ENCODE assay signal across 12 cellular contexts in genomic region chr7:30168800-30169584, GRCh38. TPM values are rescaled to one million over a fixed set of nuclear protein-coding genes. Genes with fewer than 3 reads are reported as not detected.
DNase-seq lines count a peak whose midpoint lies in the region; ATAC-seq and TF ChIP-seq lines count a peak whose summit lies in the region.
"Had no signal": no experiment of that assay in that cellular context is flagged by ENCODE, and none has a peak within 500 bp of the region (broad histone marks: within the 10 kb centered on the region; RNA-seq: fewer than 3 reads in every experiment).

No MANE protein-coding gene starts in this region.

- H2AK5ac ChIP-seq in H9 (ENCODE audit: insufficient read length, low read length) = no peak overlapping the region

- POLR2A ChIA-PET in WTC11 (lab: Charles Lee) (no interaction called here), Caco-2 (lab: Charles Lee) (no interaction called here)

- no peak overlapping the region for H2BK20ac ChIP-seq in H9 (ENCODE audit: low read depth, low read length, poor library complexity, severe bottlenecking)

- H3K27ac ChIP-seq in H9 (ENCODE audit: insufficient read length, low read depth, low read length) (no peak overlapping the region), foreskin keratinocyte (peak overlapping the region; percentile 98), skin epidermis (peak overlapping the region in 11 of 21 experiments; percentile 12 to 83 (median 51)), prostate gland (no peak overlapping the region), right atrium auricular region (peak overlapping the region in 1 of 2 donors; percentile 1)
- H3K27ac ChIP-seq: VCaP had no signal

- H2BK120ac ChIP-seq in H9 (ENCODE audit: low read depth, low read length, poor library complexity, severe bottlenecking) = no peak overlapping the region

- H3K4ac ChIP-seq in H9 (ENCODE audit: low read depth, low read length) = no peak overlapping the region

- H3K36me3 Mint-ChIP-seq in H9 (ENCODE audit: insufficient read depth in 1 of 3, low read depth in 3 of 3) (no peaks in the 10 kb centered on the region; a peak in 1 of 7 replicates), WTC11 (no peaks in the 10 kb centered on the region), Caco-2 (ENCODE audit: insufficient read depth, unreplicated experiment) (no peaks in the 10 kb centered on the region)
- H3K36me3 Mint-ChIP-seq: activated naive CD4-positive, alpha-beta T cell treated with anti-CD3 and anti-CD28 coated beads, Interleukin-2, amount 50 U/mL, for 24 hours had no signal

- no peaks in the 10 kb centered on the region for H3K79me2 ChIP-seq in H9 (ENCODE audit: insufficient read depth, low read length)

- H3K4me1 ChIP-seq in H9 (ENCODE audit: insufficient read depth, low read length) = peaks cover 2% of the 10 kb centered on the region; the same call in 1 of the 2 replicates
- H3K4me1 ChIP-seq in foreskin keratinocyte = peaks cover 48% of the 10 kb centered on the region
- H3K4me1 ChIP-seq in Caco-2 = peaks cover 15% of the 10 kb centered on the region; the same call in 1 of the 2 replicates
- peaks cover 18% of the 10 kb centered on the region for H3K4me1 ChIP-seq in prostate gland (replicated peaks)
- peaks cover 0 to 20% of the 10 kb centered on the region in 2 donors for H3K4me1 ChIP-seq in right atrium auricular region

- no CpG with 5 or more reads among the region's 16 CpGs for WGBS in H9 (ENCODE audit: extremely low coverage, insufficient read length, low lambda C conversion rate)
- WGBS in prostate gland = 74% methylated on average over 16 of the region's 16 CpGs

- H3K27ac Mint-ChIP-seq in H9 (peak overlapping the region in 2 of 3 experiments; percentile 29 to 37; a peak in 1 of 7 replicates), WTC11 (peak overlapping the region; percentile 29), Caco-2 (ENCODE audit: unreplicated experiment) (no peak overlapping the region)
- H3K27ac Mint-ChIP-seq: activated naive CD4-positive, alpha-beta T cell treated with anti-CD3 and anti-CD28 coated beads, Interleukin-2, amount 50 U/mL, for 24 hours had no signal

- H3K9ac ChIP-seq in H9 (ENCODE audit: extremely low read depth, insufficient read length, low read length) = no peak overlapping the region

- H3K79me1 ChIP-seq in H9 (ENCODE audit: insufficient read depth, low read depth, low read length, poor library complexity, severe bottlenecking) = no peaks in the 10 kb centered on the region

- H2BK5ac ChIP-seq in H9 (ENCODE audit: insufficient read length, low read length) = no peak overlapping the region

- peaks cover 42% of the 10 kb centered on the region for H3K27me3 Mint-ChIP-seq in H9 (ENCODE audit: low read depth)
- H3K27me3 Mint-ChIP-seq in WTC11 (ENCODE audit: low read depth) = peaks cover 18% of the 10 kb centered on the region
- H3K27me3 Mint-ChIP-seq in Caco-2 (ENCODE audit: insufficient read depth, unreplicated experiment) = peaks cover 10% of the 10 kb centered on the region
- H3K27me3 Mint-ChIP-seq: activated naive CD4-positive, alpha-beta T cell treated with anti-CD3 and anti-CD28 coated beads, Interleukin-2, amount 50 U/mL, for 24 hours had no signal

- H3K4me1 Mint-ChIP-seq in H9 = peaks cover 55 to 57% of the 10 kb centered on the region in 2 experiments
- H3K4me1 Mint-ChIP-seq in WTC11 = peaks cover 45% of the 10 kb centered on the region
- H3K4me1 Mint-ChIP-seq in Caco-2 (ENCODE audit: low read depth, unreplicated experiment) = peaks cover 6% of the 10 kb centered on the region

- H2AFZ ChIP-seq in H9 (ENCODE audit: low read length) = no peak overlapping the region

- no peak overlapping the region for H2BK15ac ChIP-seq in H9 (ENCODE audit: low read depth, low read length)

- no peak overlapping the region for H4K8ac ChIP-seq in H9 (replicated peaks; ENCODE audit: insufficient read length, low read depth, low read length)

- H3T11ph ChIP-seq in H9 (ENCODE audit: low read length) = no peak overlapping the region

- no peaks in the 10 kb centered on the region for H3K23me2 ChIP-seq in H9 (ENCODE audit: insufficient read length, low read depth, low read length, poor library complexity, severe bottlenecking)

- no peaks in the 10 kb centered on the region for H3K9me3 ChIP-seq in H9 (ENCODE audit: control insufficient read depth, low read depth, low read length)
- H3K9me3 ChIP-seq in Caco-2 = no peaks in the 10 kb centered on the region
- no peaks in the 10 kb centered on the region for H3K9me3 ChIP-seq in prostate gland
- H3K9me3 ChIP-seq in right atrium auricular region = no peaks in the 10 kb centered on the region

- H4K91ac ChIP-seq in H9 (ENCODE audit: insufficient read length, low read depth, low read length) = no peak overlapping the region

- no peaks in the 10 kb centered on the region for H3K36me3 ChIP-seq in Caco-2 (ENCODE audit: control insufficient read depth, insufficient read depth, low read length)
- no peaks in the 10 kb centered on the region for H3K36me3 ChIP-seq in prostate gland
- H3K36me3 ChIP-seq in right atrium auricular region = no peaks in the 10 kb centered on the region

- H3K4me3 ChIP-seq in skin epidermis (no peak overlapping the region), Caco-2 (ENCODE audit: low read depth, low read length) (no peak overlapping the region), prostate gland (no peak overlapping the region), right atrium auricular region (no peak overlapping the region)

- no peak for TF ChIP-seq CTCF in H9 (conservative IDR thresholded peaks at IDR 0.05)
- no peak for TF ChIP-seq CTCF in WTC11 (IDR thresholded peaks at IDR 0.05)
- TF ChIP-seq CTCF in foreskin keratinocyte (conservative IDR thresholded peaks at IDR 0.05) = no peak
- no peak for TF ChIP-seq CTCF in Caco-2 (IDR thresholded peaks at IDR 0.05; ENCODE audit: insufficient read depth in 1 of 2, low read depth in 1 of 2, low read length in 1 of 2, severe bottlenecking in 1 of 2, unreplicated experiment in 1 of 2)
- no peak for TF ChIP-seq CTCF in prostate gland (IDR thresholded peaks at IDR 0.05)
- no peak for TF ChIP-seq CTCF in right atrium auricular region (IDR thresholded peaks at IDR 0.05)

- H3K9me3 Mint-ChIP-seq in H9 = no peaks in the 10 kb centered on the region
- H3K9me3 Mint-ChIP-seq in WTC11 = no peaks in the 10 kb centered on the region
- no peaks in the 10 kb centered on the region for H3K9me3 Mint-ChIP-seq in Caco-2 (ENCODE audit: unreplicated experiment)
- H3K9me3 Mint-ChIP-seq: activated naive CD4-positive, alpha-beta T cell treated with anti-CD3 and anti-CD28 coated beads, Interleukin-2, amount 50 U/mL, for 24 hours had no signal

- BruUV-seq in Caco-2 (replicated peaks; lab: Mats Ljungman, UMichigan) = no TSS peak

- no peak overlapping the region for H3K14ac ChIP-seq in H9 (ENCODE audit: insufficient read depth, low read length)

- DNase-seq in H9 (peak; percentile 60), WTC11 (ENCODE audit: low spot score) (no peak), foreskin keratinocyte (peak; percentile 94 to 97), Caco-2 (no peak), prostate gland (ENCODE audit: low spot score) (no peak), right atrium auricular region (ENCODE audit: low spot score) (no peak)
- DNase-seq: NCI-H510A had no signal

- peak overlapping the region; percentile 50 for H3K4me2 ChIP-seq in H9 (ENCODE audit: insufficient read depth, insufficient read length, low read length)

- no peaks in the 10 kb centered on the region for H4K20me1 ChIP-seq in H9 (ENCODE audit: control insufficient read depth, insufficient read depth, insufficient read length)

- ATAC-seq in WTC11 = peak; percentile 65
- ATAC-seq in foreskin keratinocyte = peak; percentile 49
- no peak for ATAC-seq in GM21390 (IDR thresholded peaks at IDR 0.05; ENCODE audit: unreplicated experiment)
- ATAC-seq: HepG2 had no signal

- CTCF ChIA-PET in WTC11 (lab: Charles Lee) (interaction anchor here (1.2 to 1.5 kb wide), 6 partner anchors 9 to 394 kb away, joined by 3 to 9 read pairs (median 3); no protein-coding TSS in a partner anchor), Caco-2 (lab: Charles Lee) (no interaction called here)

- H3K18ac ChIP-seq in H9 (ENCODE audit: insufficient read length, low read depth, low read length) = no peak overlapping the region

- H3K23ac ChIP-seq in H9 (ENCODE audit: insufficient read length, low read depth, low read length) = no peak overlapping the region

- intact Hi-C loops in Caco-2 (cut with micrococcal nuclease; ENCODE audit: unreplicated experiment) = no loop called here
- intact Hi-C loops in prostate gland (cut with DNase I) = loop anchor here (5.0 kb wide), 2 partner anchors 113 to 393 kb away; partner anchors contain the start of gene ZNRF2

- H3K27me3 ChIP-seq in H9 (ENCODE audit: insufficient read depth, low read length) (no peaks in the 10 kb centered on the region; the same call in 1 of the 2 replicates), foreskin keratinocyte (no peaks in the 10 kb centered on the region), Caco-2 (replicated peaks; ENCODE audit: control insufficient read depth, insufficient read depth, low read length) (no peaks in the 10 kb centered on the region), prostate gland (replicated peaks; ENCODE audit: insufficient read depth) (no peaks in the 10 kb centered on the region), right atrium auricular region (no peaks in the 10 kb centered on the region)

- no peak overlapping the region for H3K56ac ChIP-seq in H9 (ENCODE audit: insufficient read length, low read depth, low read length)

- TF ChIP-seq POLR2A in prostate gland (IDR thresholded peaks at IDR 0.05) = no peak

- H4K5ac ChIP-seq in H9 (ENCODE audit: insufficient read length, low read depth, low read length) = no peak overlapping the region

- peak overlapping the region; percentile 31 to 59; a peak in 4 of 5 replicates for H3K4me3 Mint-ChIP-seq in H9
- H3K4me3 Mint-ChIP-seq in WTC11 = peak overlapping the region; percentile 2
- no peak overlapping the region for H3K4me3 Mint-ChIP-seq in Caco-2 (ENCODE audit: unreplicated experiment)
- H3K4me3 Mint-ChIP-seq: activated naive CD4-positive, alpha-beta T cell treated with anti-CD3 and anti-CD28 coated beads, Interleukin-2, amount 50 U/mL, for 24 hours had no signal

- H2BK12ac ChIP-seq in H9 (ENCODE audit: insufficient read length, low read depth, low read length) = no peak overlapping the region

TF ChIP-seq in WTC11, 78 proteins besides CTCF, POLR2A, EP300 and RAD21 (continues in another document):
- TF ChIP-seq PREB (CRISPR knock-in tag; IDR thresholded peaks at IDR 0.05; ENCODE audit: borderline replicate concordance) = no peak

RNA-seq across cellular contexts. Expression of gene MTURN, which starts 34.2 kb away (rescaled TPM):
- total RNA-seq in H9 (2021) (3.4 and 5.5 TPM in 2 replicates), WTC11 (2021) (5.0 to 6.4 TPM (median 5.4 TPM) in 3 replicates), foreskin keratinocyte (9.5 and 11.1 TPM in 2 replicates), Caco-2 (2022) (2.2 and 2.3 TPM in 2 replicates), prostate gland (10 to 100 TPM; 22.6 to 26.9 TPM), right atrium auricular region (10 to 100 TPM; 17.4 to 65.4 TPM)
- polyA plus RNA-seq in foreskin keratinocyte = 6.3 and 7.9 TPM in 2 replicates

Comparison
In these comparisons a context has a peak if more than half of its experiments do, and no peak if none do; other contexts are left out.
1. DNase-seq: peak in H9 (single experiment) and foreskin keratinocyte (2 of 2); none in WTC11 (single experiment), Caco-2 (0 of 2), prostate gland (single experiment) and right atrium auricular region (single experiment).
2. H3K27ac ChIP-seq: peak in foreskin keratinocyte (single experiment) and skin epidermis (11 of 21); none in H9 (single experiment) and prostate gland (0 of 2).